21 cellular contexts compared by ENCODE assay signal in the genomic region with DNA sequence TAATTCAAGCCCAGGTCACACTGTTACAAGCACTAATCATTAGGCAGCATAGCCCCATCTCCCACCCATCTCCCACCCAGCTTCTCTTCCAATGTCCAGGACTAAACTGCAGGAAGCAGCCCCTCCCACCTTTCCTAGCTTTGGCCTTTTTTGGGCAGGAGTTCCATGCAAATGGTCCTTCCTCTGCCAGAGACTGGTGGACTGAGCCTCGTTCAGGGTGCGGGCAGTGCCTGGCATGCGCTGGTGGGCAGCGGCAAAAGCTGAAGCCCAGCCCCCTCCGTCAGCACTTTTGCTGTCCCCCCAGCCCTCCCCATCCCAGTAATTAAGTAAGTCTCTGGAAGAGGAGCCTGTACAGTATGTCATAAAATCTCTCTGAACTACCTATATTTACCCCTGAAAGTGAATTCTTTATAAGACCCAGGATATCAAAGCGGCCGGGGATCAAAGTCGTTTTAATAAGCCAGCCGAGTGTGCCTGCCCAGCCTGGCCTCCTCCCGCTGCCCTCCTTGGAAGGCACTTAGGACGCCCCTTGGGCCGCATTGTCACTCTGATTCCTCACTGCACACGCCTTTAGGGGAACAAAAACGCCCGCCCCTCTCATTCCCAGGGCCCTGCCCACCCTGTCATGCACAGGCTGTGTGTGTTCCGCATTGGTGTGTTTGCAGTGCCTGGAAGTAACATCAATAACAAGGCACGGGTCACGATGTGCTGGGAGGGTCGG.
DNase-seq lines count a peak whose midpoint lies in the region; ATAC-seq and TF ChIP-seq lines count a peak whose summit lies in the region.
"Had no signal": no experiment of that assay in that cellular context is flagged by ENCODE, and none has a peak within 500 bp of the region (broad histone marks: within the 10 kb centered on the region; RNA-seq: fewer than 3 reads in every experiment).

No MANE protein-coding gene starts in this region.

- TF ChIP-seq CTCF in osteocyte (IDR thresholded peaks at IDR 0.05) (no peak), vagina (IDR thresholded peaks at IDR 0.05) (no peak)

- no peak overlapping the region for H3K27ac Mint-ChIP-seq in activated CD8-positive, alpha-beta memory T cell treated with anti-CD3 and anti-CD28 coated beads, Interleukin-2, amount 10 ng/mL, durations not matched to agents 7 days and 5 days
- no peak overlapping the region for H3K27ac Mint-ChIP-seq in osteocyte (ENCODE audit: unreplicated experiment)
- H3K27ac Mint-ChIP-seq: HFFc6 had no signal

- H3K36me3 Mint-ChIP-seq in activated CD8-positive, alpha-beta memory T cell treated with anti-CD3 and anti-CD28 coated beads, Interleukin-2, amount 10 ng/mL, durations not matched to agents 7 days and 5 days, result no peaks in the 10 kb centered on the region
- H3K36me3 Mint-ChIP-seq in osteocyte (ENCODE audit: unreplicated experiment), result no peaks in the 10 kb centered on the region

- H3K4me1 ChIP-seq in vagina, result no peaks in the 10 kb centered on the region
- H3K4me1 ChIP-seq: HAP-1, SJCRH30 had no signal

- no peak for TF ChIP-seq POLR2A in vagina (IDR thresholded peaks at IDR 0.05)
- TF ChIP-seq POLR2A in erythroblast (IDR thresholded peaks at IDR 0.05; ENCODE audit: low read length), result no peak

- H3K36me3 ChIP-seq in vagina, result no peaks in the 10 kb centered on the region
- H3K36me3 ChIP-seq: HAP-1, SJCRH30 had no signal

- peak; percentile 14 for DNase-seq in activated CD8-positive, alpha-beta memory T cell treated with anti-CD3 and anti-CD28 coated beads, Interleukin-2, amount 10 ng/mL, durations not matched to agents 7 days and 5 days
- DNase-seq in activated CD8-positive, alpha-beta memory T cell treated with anti-CD3 and anti-CD28 coated beads, Interleukin-2, amount 50 U/mL, for 48 hours, result no peak
- peak; percentile 47 for DNase-seq in islet precursor cell
- DNase-seq in osteocyte (ENCODE audit: extremely low spot score, unreplicated experiment), result peak; percentile 78
- DNase-seq in vagina (ENCODE audit: extremely low spot score in 2 of 2), result peak; percentile 64 to 72
- DNase-seq in erythroblast (lab: John Stamatoyannopoulos, UW), result no peak
- no peak for DNase-seq in activated T-cell treated with anti-CD3 and anti-CD28 coated beads, Interleukin-2, amount 50 U/mL, for 1 hour
- no peak for DNase-seq in cerebellar nuclear complex (lab: John Stamatoyannopoulos, UW)
- DNase-seq: Calu3, DMS79 treated with DMSO at 0.1 percent for 48 hours, HFFc6, IMR-90, MM.1S, NCI-H2029, NCI-H446 treated with DMSO at 0.1 percent for 48 hours, NCI-H526 treated with DMSO at 0.1 percent for 48 hours, PC-9, SJCRH30 had no signal

- no peaks in the 10 kb centered on the region for H3K27me3 ChIP-seq in vagina

- H3K9me3 Mint-ChIP-seq in activated CD8-positive, alpha-beta memory T cell treated with anti-CD3 and anti-CD28 coated beads, Interleukin-2, amount 10 ng/mL, durations not matched to agents 7 days and 5 days (ENCODE audit: low read depth), result no peaks in the 10 kb centered on the region
- H3K9me3 Mint-ChIP-seq in osteocyte (ENCODE audit: unreplicated experiment), result no peaks in the 10 kb centered on the region
- H3K9me3 Mint-ChIP-seq: HFFc6 had no signal

- H3K9me3 ChIP-seq in vagina, result no peaks in the 10 kb centered on the region
- H3K9me3 ChIP-seq: HAP-1, SJCRH30 had no signal

- CTCF ChIA-PET in activated CD8-positive, alpha-beta memory T cell treated with anti-CD3 and anti-CD28 coated beads, Interleukin-2, amount 10 ng/mL, durations not matched to agents 7 days and 5 days (lab: Charles Lee), result no interaction called here

- H3K4me3 Mint-ChIP-seq in activated CD8-positive, alpha-beta memory T cell treated with anti-CD3 and anti-CD28 coated beads, Interleukin-2, amount 10 ng/mL, durations not matched to agents 7 days and 5 days, result no peak overlapping the region
- no peak overlapping the region for H3K4me3 Mint-ChIP-seq in osteocyte (ENCODE audit: unreplicated experiment)
- H3K4me3 Mint-ChIP-seq: HFFc6 had no signal

- no peak overlapping the region for H3K27ac ChIP-seq in vagina
- H3K27ac ChIP-seq: KMS-11, PC-9, SJCRH30 had no signal

- no peaks in the 10 kb centered on the region for H3K27me3 Mint-ChIP-seq in activated CD8-positive, alpha-beta memory T cell treated with anti-CD3 and anti-CD28 coated beads, Interleukin-2, amount 10 ng/mL, durations not matched to agents 7 days and 5 days
- H3K27me3 Mint-ChIP-seq in osteocyte (ENCODE audit: unreplicated experiment), result peaks cover 4% of the 10 kb centered on the region

- no peak for ATAC-seq in activated CD8-positive, alpha-beta memory T cell treated with anti-CD3 and anti-CD28 coated beads, Interleukin-2, amount 10 ng/mL, durations not matched to agents 7 days and 5 days
- ATAC-seq: Right ventricle myocardium inferior had no signal

- H3K4me3 ChIP-seq in vagina, result no peak overlapping the region
- H3K4me3 ChIP-seq: HAP-1, PC-9, SJCRH30 had no signal

- intact Hi-C loops in vagina (cut with DNase I), result no loop called here

- H3K4me1 Mint-ChIP-seq in activated CD8-positive, alpha-beta memory T cell treated with anti-CD3 and anti-CD28 coated beads, Interleukin-2, amount 10 ng/mL, durations not matched to agents 7 days and 5 days, result no peaks in the 10 kb centered on the region
- no peaks in the 10 kb centered on the region for H3K4me1 Mint-ChIP-seq in osteocyte (ENCODE audit: unreplicated experiment)

Comparison
In these comparisons a context has a peak if more than half of its experiments do, and no peak if none do; other contexts are left out.
1. DNase-seq: peak in activated CD8-positive, alpha-beta memory T cell treated with anti-CD3 and anti-CD28 coated beads, Interleukin-2, amount 10 ng/mL, durations not matched to agents 7 days and 5 days (single experiment), islet precursor cell (single experiment), osteocyte (single experiment) and vagina (2 of 2); none in activated CD8-positive, alpha-beta memory T cell treated with anti-CD3 and anti-CD28 coated beads, Interleukin-2, amount 50 U/mL, for 48 hours (single experiment), erythroblast (0 of 2), activated T-cell treated with anti-CD3 and anti-CD28 coated beads, Interleukin-2, amount 50 U/mL, for 1 hour (single experiment) and cerebellar nuclear complex (0 of 2).